Comparison of ENCODE assay signal across 26 cellular contexts in genomic region chr20:42652261-42652660, GRCh38.
"Had no signal": no experiment of that assay in that cellular context is flagged by ENCODE, and none has a peak within 500 bp of the region (broad histone marks: within the 10 kb centered on the region; RNA-seq: fewer than 3 reads in every experiment).

No MANE protein-coding gene starts in this region.

- H3K27ac Mint-ChIP-seq: effector memory CD8-positive, alpha-beta T cell; naive B cell; natural killer cell treated with Interleukin-12 subunit alpha and Interleukin-12 subunit beta and Interleukin-15 and Interleukin-18, amount 100 ng/mL, for 72 hours; progenitor cell of endocrine pancreas; stimulated activated naive B cell treated with anti-CD40 and anti-IgM and Interleukin-4, amounts not matched to agents 10 μg/mL and 1 μg/mL and 100 μg/mL, for 72 hours; stimulated activated naive CD8-positive, alpha-beta T cell treated with anti-CD3 and anti-CD28 coated beads, Interleukin-15, Interleukin-2, amounts not matched to agents 100 ng/mL and 50 ng/mL, for 24 hours had no signal

- H3K27me3 ChIP-seq: foreskin keratinocyte, gastroesophageal sphincter, heart left ventricle, suprapubic skin, transverse colon, upper lobe of right lung, uterus had no signal

- H3K9ac ChIP-seq: parathyroid adenoma had no signal

- H3K27ac ChIP-seq: foreskin keratinocyte, gastroesophageal sphincter, heart left ventricle, lower lobe of right lung, parathyroid adenoma, suprapubic skin, transverse colon, upper lobe of right lung, uterus had no signal

- H2AFZ ChIP-seq: parathyroid adenoma had no signal

- H3K36me3 Mint-ChIP-seq: naive B cell; natural killer cell treated with Interleukin-12 subunit alpha and Interleukin-12 subunit beta and Interleukin-15 and Interleukin-18, amount 100 ng/mL, for 72 hours; stimulated activated naive B cell treated with anti-CD40 and anti-IgM and Interleukin-4, amounts not matched to agents 10 μg/mL and 1 μg/mL and 100 μg/mL, for 72 hours had no signal

- H3K27me3 Mint-ChIP-seq: effector memory CD8-positive, alpha-beta T cell; naive B cell; natural killer cell treated with Interleukin-12 subunit alpha and Interleukin-12 subunit beta and Interleukin-15 and Interleukin-18, amount 100 ng/mL, for 72 hours; stimulated activated naive CD8-positive, alpha-beta T cell treated with anti-CD3 and anti-CD28 coated beads, Interleukin-15, Interleukin-2, amounts not matched to agents 100 ng/mL and 50 ng/mL, for 24 hours had no signal

- H3K4me1 ChIP-seq: foreskin keratinocyte, gastroesophageal sphincter, heart left ventricle, lower lobe of right lung, parathyroid adenoma, suprapubic skin, transverse colon, upper lobe of right lung, uterus had no signal

- ATAC-seq: effector memory CD8-positive, alpha-beta T cell; foreskin keratinocyte; gastroesophageal sphincter; left ventricle myocardium superior; lower lobe of right lung; natural killer cell treated with Interleukin-12 subunit alpha and Interleukin-12 subunit beta and Interleukin-15 and Interleukin-18, amount 100 ng/mL, for 72 hours; right cardiac atrium; stimulated activated naive B cell treated with anti-CD40 and anti-IgM and Interleukin-4, amounts not matched to agents 10 μg/mL and 1 μg/mL and 100 μg/mL, for 72 hours; upper lobe of right lung had no signal

- H3K4me1 Mint-ChIP-seq: naive B cell; stimulated activated naive B cell treated with anti-CD40 and anti-IgM and Interleukin-4, amounts not matched to agents 10 μg/mL and 1 μg/mL and 100 μg/mL, for 72 hours had no signal

- H3K4me3 Mint-ChIP-seq: effector memory CD8-positive, alpha-beta T cell; naive B cell; natural killer cell treated with Interleukin-12 subunit alpha and Interleukin-12 subunit beta and Interleukin-15 and Interleukin-18, amount 100 ng/mL, for 72 hours; neural crest cell; stimulated activated naive B cell treated with anti-CD40 and anti-IgM and Interleukin-4, amounts not matched to agents 10 μg/mL and 1 μg/mL and 100 μg/mL, for 72 hours; stimulated activated naive CD8-positive, alpha-beta T cell treated with anti-CD3 and anti-CD28 coated beads, Interleukin-15, Interleukin-2, amounts not matched to agents 100 ng/mL and 50 ng/mL, for 24 hours had no signal

- H3K4me3 ChIP-seq: gastroesophageal sphincter, heart left ventricle, lower lobe of right lung, skin epidermis, suprapubic skin, transverse colon, upper lobe of right lung, uterus had no signal

- H3K36me3 ChIP-seq: gastroesophageal sphincter, heart left ventricle, lower lobe of right lung, suprapubic skin, transverse colon, upper lobe of right lung, uterus had no signal

- DNase-seq: cerebellar nuclear complex; cortex of kidney; effector memory CD8-positive, alpha-beta T cell; erythroblast; foreskin keratinocyte; heart left ventricle; hippocampal formation; kidney glomerular epithelial cell; left ventricle myocardium superior; lower lobe of right lung; naive B cell; right cardiac atrium; stimulated activated CD4-positive, alpha-beta T cell treated with anti-CD3 and anti-CD28 coated beads, Interleukin-15, amount 100 ng/mL, for 24 hours; stimulated activated CD4-positive, alpha-beta T cell treated with anti-CD3 and anti-CD28 coated beads, Interleukin-2, amount 100 ng/mL, for 48 hours; stimulated activated naive B cell treated with anti-CD40 and anti-IgM and Interleukin-4, amounts not matched to agents 10 μg/mL and 1 μg/mL and 100 μg/mL, for 72 hours; transverse colon; upper lobe of right lung; uterus had no signal

- H3K9me3 Mint-ChIP-seq: neural crest cell had no signal

- H3K9me3 ChIP-seq: gastroesophageal sphincter, heart left ventricle, lower lobe of right lung, suprapubic skin, transverse colon, upper lobe of right lung, uterus had no signal
